In the genomic region with DNA sequence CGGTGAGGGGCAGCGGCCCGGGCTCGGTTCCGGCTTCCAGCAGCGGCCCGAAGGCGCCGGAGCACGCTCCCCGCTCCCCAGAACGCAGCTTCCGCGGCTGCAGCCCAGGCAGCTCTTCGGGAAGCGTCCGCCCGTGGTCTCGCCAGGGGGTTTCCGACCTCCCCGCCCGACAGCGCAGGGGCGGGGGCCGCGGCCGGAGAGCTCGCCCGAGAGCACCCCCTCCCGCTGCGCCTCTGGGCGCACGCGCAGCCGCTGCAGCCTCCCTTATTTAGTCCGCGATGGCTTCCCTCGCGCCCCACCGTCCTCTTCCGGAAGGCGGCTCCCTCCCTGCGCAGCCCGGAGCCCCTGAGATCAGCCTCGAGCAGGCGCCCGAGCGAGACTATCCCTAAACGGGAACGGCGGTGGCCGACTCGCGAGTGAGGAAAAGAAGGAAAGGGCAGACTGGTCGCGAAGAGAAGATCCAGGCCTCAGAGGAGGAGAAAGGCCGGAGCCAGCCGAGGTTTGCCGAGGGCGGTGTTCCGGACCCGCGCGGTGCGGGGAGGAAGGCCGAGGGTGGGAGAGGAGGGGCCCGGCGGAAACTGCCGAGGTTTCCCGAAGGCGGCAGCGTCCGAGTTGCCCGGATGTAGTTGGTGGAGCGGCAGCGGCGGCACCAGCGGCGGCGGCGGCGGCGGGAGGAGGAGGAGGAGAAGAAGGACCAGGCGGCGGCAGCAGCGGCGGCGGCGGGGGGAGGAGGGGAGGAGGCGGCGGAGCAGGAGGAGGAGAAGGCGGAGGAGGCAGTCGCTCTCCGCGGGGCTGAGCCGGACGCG, we compare ENCODE assay signal across 8 cellular contexts. TPM values are rescaled to one million over a fixed set of nuclear protein-coding genes. Genes with fewer than 3 reads are reported as not detected.
A peak's percentile ranks its signal among the peaks of the same experiment; 100 is the strongest.
DNase-seq lines count a peak whose midpoint lies in the region; ATAC-seq and TF ChIP-seq lines count a peak whose summit lies in the region.

A gene with protein sequence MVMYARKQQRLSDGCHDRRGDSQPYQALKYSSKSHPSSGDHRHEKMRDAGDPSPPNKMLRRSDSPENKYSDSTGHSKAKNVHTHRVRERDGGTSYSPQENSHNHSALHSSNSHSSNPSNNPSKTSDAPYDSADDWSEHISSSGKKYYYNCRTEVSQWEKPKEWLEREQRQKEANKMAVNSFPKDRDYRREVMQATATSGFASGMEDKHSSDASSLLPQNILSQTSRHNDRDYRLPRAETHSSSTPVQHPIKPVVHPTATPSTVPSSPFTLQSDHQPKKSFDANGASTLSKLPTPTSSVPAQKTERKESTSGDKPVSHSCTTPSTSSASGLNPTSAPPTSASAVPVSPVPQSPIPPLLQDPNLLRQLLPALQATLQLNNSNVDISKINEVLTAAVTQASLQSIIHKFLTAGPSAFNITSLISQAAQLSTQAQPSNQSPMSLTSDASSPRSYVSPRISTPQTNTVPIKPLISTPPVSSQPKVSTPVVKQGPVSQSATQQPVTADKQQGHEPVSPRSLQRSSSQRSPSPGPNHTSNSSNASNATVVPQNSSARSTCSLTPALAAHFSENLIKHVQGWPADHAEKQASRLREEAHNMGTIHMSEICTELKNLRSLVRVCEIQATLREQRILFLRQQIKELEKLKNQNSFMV (plus strand): TSS at position 610 of the 806 bp plus-strand sequence. CDS start 462 bp downstream, outside the sequence.

- no peaks in the 10 kb centered on the region for H3K9me3 ChIP-seq in mesenchymal stem cell (ENCODE audit: control insufficient read depth, low read length)

- H3K27me3 Mint-ChIP-seq in effector memory CD8-positive, alpha-beta T cell: no peaks in the 10 kb centered on the region

- H3K9me3 Mint-ChIP-seq in effector memory CD8-positive, alpha-beta T cell: no peaks in the 10 kb centered on the region

- peak within 1 kb of the TSS; percentile 98 for H2BK120ac ChIP-seq in mesenchymal stem cell (ENCODE audit: low read depth, low read length)

- H3K27ac Mint-ChIP-seq in effector memory CD8-positive, alpha-beta T cell: peak within 1 kb of the TSS; percentile 99 to 100

- WGBS in mesenchymal stem cell: under 1% methylated on average over 80 of the region's 98 CpGs

- peak; percentile 74 for ATAC-seq in effector memory CD8-positive, alpha-beta T cell (replicated peaks)

- peak within 1 kb of the TSS; percentile 99 to 100 for H3K4ac ChIP-seq in mesenchymal stem cell (ENCODE audit: low read depth in 1 of 2, low read length in 2 of 2)

- peak within 1 kb of the TSS; percentile 20 to 63 for H2BK12ac ChIP-seq in mesenchymal stem cell (ENCODE audit: low read length in 2 of 2)

- H4K91ac ChIP-seq in mesenchymal stem cell (ENCODE audit: low read length): peak within 1 kb of the TSS; percentile 99

- peak within 1 kb of the TSS; percentile 94 to 96 for H3K23ac ChIP-seq in mesenchymal stem cell (ENCODE audit: low read length in 2 of 2)

- peaks cover 3% of the 10 kb centered on the region for H3K4me1 ChIP-seq in mesenchymal stem cell (ENCODE audit: control insufficient read depth, insufficient read depth, low read depth, low read length)

- H3K36me3 Mint-ChIP-seq in effector memory CD8-positive, alpha-beta T cell (ENCODE audit: insufficient read depth): peaks cover 64% of the 10 kb centered on the region

- no peak for TF ChIP-seq CTCF in GM20000 (IDR thresholded peaks at IDR 0.05; ENCODE audit: extremely low read depth, missing control alignments)

- H3K4me2 ChIP-seq in mesenchymal stem cell (ENCODE audit: low read length, poor library complexity, severe bottlenecking): peak within 1 kb of the TSS; percentile 84

- peaks cover 4 to 39% of the 10 kb centered on the region in 2 experiments for H3K36me3 ChIP-seq in mesenchymal stem cell (ENCODE audit: control insufficient read depth in 1 of 2, insufficient read depth in 2 of 2, low read depth in 1 of 2, low read length in 2 of 2)

- peak within 1 kb of the TSS; percentile 19 for H2AK5ac ChIP-seq in mesenchymal stem cell (ENCODE audit: low read length, severe bottlenecking)

- peak within 1 kb of the TSS; percentile 98 to 100 for H3K18ac ChIP-seq in mesenchymal stem cell (ENCODE audit: low read depth in 1 of 2, low read length in 2 of 2)

- peak within 1 kb of the TSS; percentile 95 to 98 for H3K4me3 ChIP-seq in mesenchymal stem cell (ENCODE audit: insufficient read depth in 1 of 2, low read depth in 1 of 2, low read length in 2 of 2)

- peak within 1 kb of the TSS; percentile 96 for H2BK5ac ChIP-seq in mesenchymal stem cell (ENCODE audit: low read depth, low read length, poor library complexity, severe bottlenecking)

- H2AFZ ChIP-seq in mesenchymal stem cell (ENCODE audit: low read depth, low read length): peak within 1 kb of the TSS; percentile 76

- no peaks in the 10 kb centered on the region for H3K27me3 ChIP-seq in mesenchymal stem cell (ENCODE audit: control insufficient read depth in 1 of 2, insufficient read depth in 1 of 2, low read length in 2 of 2)

- peak within 1 kb of the TSS; percentile 99 for H3K9ac ChIP-seq in mesenchymal stem cell (ENCODE audit: low read length)

- peak; percentile 70 for DNase-seq in CMK (ENCODE audit: low read depth)
- peak; percentile 96 for DNase-seq in GM20000 (ENCODE audit: low spot score)
- peak; percentile 93 for DNase-seq in HT-29 (ENCODE audit: low spot score)
- peak; percentile 91 to 96 for DNase-seq in NOMO-1 (lab: John Stamatoyannopoulos, UW; ENCODE audit: unreplicated experiment in 2 of 2)
- peak; percentile 91 for DNase-seq in activated CD8-positive, alpha-beta memory T cell treated with anti-CD3 and anti-CD28 coated beads for 4 hours (ENCODE audit: low read depth in 2 of 2)
- DNase-seq in effector memory CD8-positive, alpha-beta T cell: peak; percentile 98
- peak; percentile 95 for DNase-seq in mesenchymal stem cell
- peak; percentile 94 for DNase-seq in stimulated activated CD8-positive, alpha-beta memory T cell treated with anti-CD3 and anti-CD28 coated beads, Interleukin-12 subunit alpha, Interleukin-12 subunit beta, amount 100 ng/mL, for 4 hours (ENCODE audit: low read depth)

- H2BK15ac ChIP-seq in mesenchymal stem cell (ENCODE audit: low read depth, poor library complexity, severe bottlenecking): peak within 1 kb of the TSS; percentile 100

- H3K4me1 Mint-ChIP-seq in effector memory CD8-positive, alpha-beta T cell (ENCODE audit: low read depth in 2 of 2): peaks cover 52 to 60% of the 10 kb centered on the region in 2 donors

- H3K4me3 Mint-ChIP-seq in effector memory CD8-positive, alpha-beta T cell: peak within 1 kb of the TSS; percentile 96 to 97

- peaks cover 6% of the 10 kb centered on the region for H3K79me1 ChIP-seq in mesenchymal stem cell (replicated peaks; ENCODE audit: low read length, poor library complexity, severe bottlenecking)

- H4K8ac ChIP-seq in mesenchymal stem cell (ENCODE audit: low read length): peak within 1 kb of the TSS; percentile 100

- H3K14ac ChIP-seq in mesenchymal stem cell (ENCODE audit: low read length in 2 of 2): peak within 1 kb of the TSS; percentile 99 to 100

- peak within 1 kb of the TSS; percentile 99 for H3K27ac ChIP-seq in mesenchymal stem cell (ENCODE audit: low read length, poor library complexity, severe bottlenecking)

RNA-seq across cellular contexts. Expression of the gene that starts here (rescaled TPM):
- 47.9 and 55.2 TPM in 2 replicates for total RNA-seq in HT-29 (2014; rRNA removed; shearing (Covaris generic))
- 94.3 TPM for polyA plus RNA-seq in mesenchymal stem cell (2013, experiment 1 of 2)
- polyA plus RNA-seq in mesenchymal stem cell (2013, experiment 2 of 2): 90.8 TPM

Comparison
In these comparisons a context has a peak if more than half of its experiments do, and no peak if none do; other contexts are left out.
1. Peak in every context shown above with its lines: DNase-seq, ATAC-seq, H3K4me3 ChIP-seq and H3K27ac ChIP-seq.